ENCODE assay signal across 31 cellular contexts in genomic region chr20:61974357-61974665, GRCh38.
"Had no signal": no experiment of that assay in that cellular context is flagged by ENCODE, and none has a peak within 500 bp of the region (broad histone marks: within the 10 kb centered on the region; RNA-seq: fewer than 3 reads in every experiment).

No MANE protein-coding gene starts in this region.

- ATAC-seq: activated CD4-positive, CD25-positive, alpha-beta regulatory T cell treated with anti-CD3 and anti-CD28 coated beads, Interleukin-2, amount 50 U/mL, for 24 hours; activated naive CD8-positive, alpha-beta T cell treated with anti-CD3 and anti-CD28 coated beads, Interleukin-2, amount 50 U/mL, for 24 hours; gastroesophageal sphincter; left cardiac atrium; naive thymus-derived CD4-positive, alpha-beta T cell; stimulated activated memory B cell treated with anti-CD40 and anti-IgM and Interleukin-4, amounts not matched to agents 10 μg/mL and 1 μg/mL and 100 μg/mL, for 72 hours; stimulated activated naive CD8-positive, alpha-beta T cell treated with anti-CD3 and anti-CD28 coated beads, Interleukin-15, amount 100 ng/mL, for 72 hours had no signal

- H3K27me3 ChIP-seq: gastroesophageal sphincter, hepatocyte, uterus had no signal

- DNase-seq: activated CD4-positive, alpha-beta T cell treated with anti-CD3 and anti-CD28 coated beads for 48 hours; activated CD4-positive, alpha-beta T cell treated with anti-CD3 and anti-CD28 coated beads, Interleukin-2, amount 50 U/mL, for 48 hours; activated CD8-positive, alpha-beta memory T cell treated with anti-CD3 and anti-CD28 coated beads for 24 hours; activated gamma-delta T cell; activated naive CD4-positive, alpha-beta T cell treated with anti-CD3 and anti-CD28 coated beads, Interleukin-2, amount 50 U/mL, for 16 hours; activated naive CD8-positive, alpha-beta T cell treated with anti-CD3 and anti-CD28 coated beads, Interleukin-2, amount 50 U/mL, for 24 hours; amygdala; caudate nucleus; left cardiac atrium; left ventricle myocardium superior; mammary epithelial cell; naive thymus-derived CD4-positive, alpha-beta T cell; occipital lobe; right cardiac atrium; stimulated activated CD4-positive, alpha-beta T cell treated with anti-CD3 and anti-CD28 coated beads, Interleukin-12 subunit alpha, Interleukin-12 subunit beta, amount 100 ng/mL, for 4 hours; stimulated activated CD4-positive, alpha-beta T cell treated with anti-CD3 and anti-CD28 coated beads, Interleukin-4, amount 100 ng/mL, for 24 hours; stimulated activated CD8-positive, alpha-beta memory T cell treated with anti-CD3 and anti-CD28 coated beads, Interleukin-4, amount 100 ng/mL, for 48 hours; stimulated activated naive CD8-positive, alpha-beta T cell treated with anti-CD3 and anti-CD28 coated beads, Interleukin-15, amount 100 ng/mL, for 72 hours; substantia nigra; T-helper 9 cell; uterus; WERI-Rb-1 had no signal

- H3K9me3 Mint-ChIP-seq: activated naive CD8-positive, alpha-beta T cell treated with anti-CD3 and anti-CD28 coated beads, Interleukin-2, amount 50 U/mL, for 24 hours; neural crest cell; stimulated activated naive CD8-positive, alpha-beta T cell treated with anti-CD3 and anti-CD28 coated beads, Interleukin-15, amount 100 ng/mL, for 72 hours; T-helper 1 cell treated with Interleukin-12 subunit alpha and Interleukin-12 subunit beta and Interleukin-4 antibody, amounts not matched to agents 30 μg/mL and 1 μg/mL, for 36 hours; type B pancreatic cell had no signal

- H3K9me3 ChIP-seq: gastroesophageal sphincter, uterus had no signal

- H3K4me3 Mint-ChIP-seq: activated naive CD8-positive, alpha-beta T cell treated with anti-CD3 and anti-CD28 coated beads, Interleukin-2, amount 50 U/mL, for 24 hours; mesothelial cell of epicardium; neural crest cell; stimulated activated memory B cell treated with anti-CD40 and anti-IgM and Interleukin-4, amounts not matched to agents 10 μg/mL and 1 μg/mL and 100 μg/mL, for 72 hours; stimulated activated naive CD8-positive, alpha-beta T cell treated with anti-CD3 and anti-CD28 coated beads, Interleukin-15, amount 100 ng/mL, for 72 hours; T-helper 1 cell treated with Interleukin-12 subunit alpha and Interleukin-12 subunit beta and Interleukin-4 antibody, amounts not matched to agents 30 μg/mL and 1 μg/mL, for 36 hours; type B pancreatic cell had no signal

- H3K4me1 ChIP-seq: gastroesophageal sphincter, uterus had no signal

- H3K4me1 Mint-ChIP-seq: activated naive CD8-positive, alpha-beta T cell treated with anti-CD3 and anti-CD28 coated beads, Interleukin-2, amount 50 U/mL, for 24 hours; mesothelial cell of epicardium; stimulated activated memory B cell treated with anti-CD40 and anti-IgM and Interleukin-4, amounts not matched to agents 10 μg/mL and 1 μg/mL and 100 μg/mL, for 72 hours; stimulated activated naive CD8-positive, alpha-beta T cell treated with anti-CD3 and anti-CD28 coated beads, Interleukin-15, amount 100 ng/mL, for 72 hours had no signal

- H3K27ac Mint-ChIP-seq: activated naive CD8-positive, alpha-beta T cell treated with anti-CD3 and anti-CD28 coated beads, Interleukin-2, amount 50 U/mL, for 24 hours; mesothelial cell of epicardium; naive thymus-derived CD4-positive, alpha-beta T cell; stimulated activated memory B cell treated with anti-CD40 and anti-IgM and Interleukin-4, amounts not matched to agents 10 μg/mL and 1 μg/mL and 100 μg/mL, for 72 hours; stimulated activated naive CD8-positive, alpha-beta T cell treated with anti-CD3 and anti-CD28 coated beads, Interleukin-15, amount 100 ng/mL, for 72 hours; T-helper 1 cell treated with Interleukin-12 subunit alpha and Interleukin-12 subunit beta and Interleukin-4 antibody, amounts not matched to agents 30 μg/mL and 1 μg/mL, for 36 hours; type B pancreatic cell had no signal

- H3K4me3 ChIP-seq: gastroesophageal sphincter, hepatocyte, skin epidermis, uterus had no signal

- H3K27me3 Mint-ChIP-seq: activated naive CD8-positive, alpha-beta T cell treated with anti-CD3 and anti-CD28 coated beads, Interleukin-2, amount 50 U/mL, for 24 hours; naive thymus-derived CD4-positive, alpha-beta T cell; stimulated activated memory B cell treated with anti-CD40 and anti-IgM and Interleukin-4, amounts not matched to agents 10 μg/mL and 1 μg/mL and 100 μg/mL, for 72 hours; stimulated activated naive CD8-positive, alpha-beta T cell treated with anti-CD3 and anti-CD28 coated beads, Interleukin-15, amount 100 ng/mL, for 72 hours; type B pancreatic cell had no signal

- H3K36me3 ChIP-seq: uterus had no signal

- H3K27ac ChIP-seq: gastroesophageal sphincter, hepatocyte, skin epidermis, uterus, WERI-Rb-1 had no signal
